In genomic region chr4:185120631-185120946, GRCh38 we compare ENCODE assay signal across 18 cellular contexts. TPM values are rescaled to one million over a fixed set of nuclear protein-coding genes. Genes with fewer than 3 reads are reported as not detected.
A peak's percentile ranks its signal among the peaks of the same experiment; 100 is the strongest.
DNase-seq lines count a peak whose midpoint lies in the region; ATAC-seq and TF ChIP-seq lines count a peak whose summit lies in the region.
"Had no signal": no experiment of that assay in that cellular context is flagged by ENCODE, and none has a peak within 500 bp of the region (broad histone marks: within the 10 kb centered on the region; RNA-seq: fewer than 3 reads in every experiment).

No MANE protein-coding gene starts in this region.

- no peak overlapping the region for H3K9ac ChIP-seq in mesendoderm (ENCODE audit: low read length)
- H3K9ac ChIP-seq: GM23248 had no signal

- peaks cover 20% of the 10 kb centered on the region for H3K4me1 Mint-ChIP-seq in chondrocyte (ENCODE audit: low read depth)

- H3K36me3 ChIP-seq in left ventricle myocardium inferior (no peaks in the 10 kb centered on the region), mesendoderm (ENCODE audit: control insufficient read depth, insufficient read depth, low read length) (no peaks in the 10 kb centered on the region), upper lobe of left lung (no peaks in the 10 kb centered on the region)

- H3K79me2 ChIP-seq in mesendoderm (ENCODE audit: control insufficient read depth, insufficient read depth, low read length): no peaks in the 10 kb centered on the region

- no peaks in the 10 kb centered on the region for H3K9me3 Mint-ChIP-seq in chondrocyte (ENCODE audit: low read depth)

- TF ChIP-seq POLR2A in upper lobe of left lung (IDR thresholded peaks at IDR 0.05): no peak

- H3K4me3 Mint-ChIP-seq in chondrocyte (ENCODE audit: unreplicated experiment): no peak overlapping the region

- TF ChIP-seq EP300 in upper lobe of left lung (IDR thresholded peaks at IDR 0.05): no peak

- peak overlapping the region; percentile 1 for H3K56ac ChIP-seq in mesendoderm (ENCODE audit: low read length)

- H3K27ac ChIP-seq in left ventricle myocardium inferior (replicated peaks) (peak overlapping the region; percentile 75), mesendoderm (ENCODE audit: low read depth, low read length) (peak overlapping the region; percentile 62), upper lobe of left lung (no peak overlapping the region)
- H3K27ac ChIP-seq: A549, GM23248 had no signal

- H3K4me1 ChIP-seq in left ventricle myocardium inferior (peaks cover 39% of the 10 kb centered on the region), mesendoderm (ENCODE audit: control insufficient read depth, low read depth, low read length) (peaks cover 7% of the 10 kb centered on the region), upper lobe of left lung (peaks cover 0 to 4% (median 0%) of the 10 kb centered on the region in 4 donors)
- H3K4me1 ChIP-seq: A549 had no signal

- no peak overlapping the region for H2BK15ac ChIP-seq in mesendoderm (replicated peaks; ENCODE audit: low read depth)

- H3K27me3 Mint-ChIP-seq in chondrocyte (ENCODE audit: low read depth): peaks cover 5% of the 10 kb centered on the region

- H3K4ac ChIP-seq in mesendoderm (ENCODE audit: low read depth, low read length): no peak overlapping the region

- H4K5ac ChIP-seq in mesendoderm (ENCODE audit: low read length): no peak overlapping the region

- H4K8ac ChIP-seq in mesendoderm (ENCODE audit: low read depth, low read length): no peak overlapping the region

- H3K27me3 ChIP-seq in left ventricle myocardium inferior (ENCODE audit: low read depth): no peaks in the 10 kb centered on the region
- H3K27me3 ChIP-seq in mesendoderm (ENCODE audit: insufficient read depth, low read length, poor library complexity): no peaks in the 10 kb centered on the region
- no peaks in the 10 kb centered on the region for H3K27me3 ChIP-seq in upper lobe of left lung

- H3K79me1 ChIP-seq in mesendoderm (ENCODE audit: low read length): no peaks in the 10 kb centered on the region

- DNase-seq in left ventricle myocardium inferior (no peak), cardiac septum (ENCODE audit: low spot score) (no peak), chondrocyte (ENCODE audit: low spot score) (no peak), mesendoderm (peak; percentile 87), upper lobe of left lung (no peak), cortex of kidney (lab: John Stamatoyannopoulos, UW) (no peak)
- DNase-seq: C1 segment of cervical spinal cord, DND-41, GM23248, NCI-H1092, NCI-H146, NCI-H2081 treated with DMSO at 0.1 percent for 48 hours, NCI-H524, SHP77 had no signal

- peak overlapping the region; percentile 82 for H3K27ac Mint-ChIP-seq in chondrocyte (ENCODE audit: unreplicated experiment)

- TF ChIP-seq CTCF in left ventricle myocardium inferior (IDR thresholded peaks at IDR 0.05; ENCODE audit: borderline replicate concordance) (no peak), chondrocyte (IDR thresholded peaks at IDR 0.05) (no peak), upper lobe of left lung (IDR thresholded peaks at IDR 0.05) (no peak)

- no peak overlapping the region for H3K4me3 ChIP-seq in left ventricle myocardium inferior
- no peak overlapping the region for H3K4me3 ChIP-seq in mesendoderm (ENCODE audit: low read length)
- no peak overlapping the region for H3K4me3 ChIP-seq in upper lobe of left lung
- H3K4me3 ChIP-seq: A549, GM23248 had no signal

- intact Hi-C loops in left ventricle myocardium inferior (cut with micrococcal nuclease) (no loop called here), cardiac septum (cut with DNase I) (no loop called here)

- no peaks in the 10 kb centered on the region for H3K36me3 Mint-ChIP-seq in chondrocyte (ENCODE audit: low read depth)

- H2AK5ac ChIP-seq in mesendoderm (ENCODE audit: low read length): no peak overlapping the region

- H2BK120ac ChIP-seq in mesendoderm (ENCODE audit: low read depth, low read length): peak overlapping the region; percentile 94

- H3K18ac ChIP-seq in mesendoderm (ENCODE audit: low read length): peak overlapping the region; percentile 83

- no peak overlapping the region for H3K23ac ChIP-seq in mesendoderm (ENCODE audit: low read length)

- no CpG with 5 or more reads among the region's 6 CpGs for WGBS in mesendoderm (ENCODE audit: extremely low coverage, insufficient coverage, low lambda C conversion rate)
- WGBS in upper lobe of left lung, 2 donors: 75 to 86% methylated on average over 6 of the region's 6 CpGs

- ATAC-seq in upper lobe of left lung (ENCODE audit: low FRiP score in 2 of 2) (no peak), GM18861 (IDR thresholded peaks at IDR 0.05; ENCODE audit: unreplicated experiment) (no peak)
- ATAC-seq: A549, HepG2, Panc1 had no signal

- H3K4me2 ChIP-seq in mesendoderm (ENCODE audit: low read length): no peak overlapping the region
- H3K4me2 ChIP-seq: A549 had no signal

- no peak overlapping the region for H2BK5ac ChIP-seq in mesendoderm (ENCODE audit: low read length)

- H3K9me3 ChIP-seq in left ventricle myocardium inferior (replicated peaks) (no peaks in the 10 kb centered on the region), upper lobe of left lung (no peaks in the 10 kb centered on the region)
- H3K9me3 ChIP-seq: A549 had no signal

RNA-seq across cellular contexts. Expression of gene SLC25A4, which starts 22.5 kb away (rescaled TPM):
- total RNA-seq in left ventricle myocardium inferior: 2,250 TPM
- total RNA-seq in cardiac septum: 1,443 TPM
- total RNA-seq in chondrocyte: 48.9 to 61.5 TPM (median 61.0 TPM) in 3 replicates
- 13.9 TPM for polyA plus RNA-seq in mesendoderm (2013, experiment 1 of 2)
- polyA plus RNA-seq in mesendoderm (2013, experiment 2 of 2): 14.2 TPM
- 10 to 100 TPM; 11.5 to 46.1 (median 30.1) TPM for total RNA-seq in upper lobe of left lung

Comparison
In these comparisons a context has a peak if more than half of its experiments do, and no peak if none do; other contexts are left out.
1. H3K27ac ChIP-seq: peak in left ventricle myocardium inferior (single experiment) and mesendoderm (single experiment); none in upper lobe of left lung (0 of 4).
2. RNA of gene SLC25A4, which starts 22.5 kb away (total RNA-seq): 2,250 TPM in left ventricle myocardium inferior (single experiment) and 1,443 TPM in cardiac septum (single experiment); 48.9 to 61.5 TPM in chondrocyte and 11.5 to 46.1 TPM in upper lobe of left lung; every median in the first group is over 10 times any median in the second.